ENCODE assay signal across 8 cellular contexts in genomic region chr16:89409161-89409711, GRCh38.
DNase-seq lines count a peak whose midpoint lies in the region; ATAC-seq lines count a peak whose summit lies in the region.

No MANE protein-coding gene starts in this region.

- H3K36me3 Mint-ChIP-seq in T-helper 1 cell treated with Interleukin-12 subunit alpha and Interleukin-12 subunit beta and Interleukin-4 antibody, amounts not matched to agents 30 μg/mL and 1 μg/mL, for 36 hours (ENCODE audit: low read depth), result peaks cover 1% of the 10 kb centered on the region
- H3K36me3 Mint-ChIP-seq in activated naive CD8-positive, alpha-beta T cell treated with anti-CD3 and anti-CD28 coated beads, Interleukin-2, amount 50 U/mL, for 24 hours (ENCODE audit: low read depth), result peaks cover 8% of the 10 kb centered on the region
- H3K36me3 Mint-ChIP-seq in natural killer cell treated with Interleukin-12 subunit alpha and Interleukin-12 subunit beta and Interleukin-15 and Interleukin-18, amount 100 ng/mL, for 72 hours, result no peaks in the 10 kb centered on the region

- peak overlapping the region; percentile 49 for H3K4me3 Mint-ChIP-seq in T-helper 1 cell treated with Interleukin-12 subunit alpha and Interleukin-12 subunit beta and Interleukin-4 antibody, amounts not matched to agents 30 μg/mL and 1 μg/mL, for 36 hours
- peak overlapping the region; percentile 58 for H3K4me3 Mint-ChIP-seq in activated naive CD8-positive, alpha-beta T cell treated with anti-CD3 and anti-CD28 coated beads, Interleukin-2, amount 50 U/mL, for 24 hours
- peak overlapping the region; percentile 55 for H3K4me3 Mint-ChIP-seq in natural killer cell treated with Interleukin-12 subunit alpha and Interleukin-12 subunit beta and Interleukin-15 and Interleukin-18, amount 100 ng/mL, for 72 hours

- ATAC-seq in activated naive CD8-positive, alpha-beta T cell treated with anti-CD3 and anti-CD28 coated beads, Interleukin-2, amount 50 U/mL, for 24 hours, result peak; percentile 78
- peak; percentile 67 for ATAC-seq in natural killer cell treated with Interleukin-12 subunit alpha and Interleukin-12 subunit beta and Interleukin-15 and Interleukin-18, amount 100 ng/mL, for 72 hours
- ATAC-seq in Right ventricle myocardium inferior (no peak), HG02763 (IDR thresholded peaks at IDR 0.05; ENCODE audit: unreplicated experiment) (no peak)

- H3K27ac Mint-ChIP-seq in T-helper 1 cell treated with Interleukin-12 subunit alpha and Interleukin-12 subunit beta and Interleukin-4 antibody, amounts not matched to agents 30 μg/mL and 1 μg/mL, for 36 hours, result peak overlapping the region; percentile 82
- peak overlapping the region; percentile 90 for H3K27ac Mint-ChIP-seq in activated naive CD8-positive, alpha-beta T cell treated with anti-CD3 and anti-CD28 coated beads, Interleukin-2, amount 50 U/mL, for 24 hours
- peak overlapping the region; percentile 57 to 80 for H3K27ac Mint-ChIP-seq in natural killer cell treated with Interleukin-12 subunit alpha and Interleukin-12 subunit beta and Interleukin-15 and Interleukin-18, amount 100 ng/mL, for 72 hours

- intact Hi-C loops in Right ventricle myocardium inferior (cut with DNase I), result loop anchor here (5.0 kb wide), 1 partner anchor 33 kb away; no protein-coding TSS in a partner anchor

- peak; percentile 41 for DNase-seq in A172 (ENCODE audit: low spot score)
- peak; percentile 47 for DNase-seq in activated naive CD8-positive, alpha-beta T cell treated with anti-CD3 and anti-CD28 coated beads, Interleukin-2, amount 50 U/mL, for 24 hours
- no peak for DNase-seq in natural killer cell treated with Interleukin-12 subunit alpha and Interleukin-12 subunit beta and Interleukin-15 and Interleukin-18, amount 100 ng/mL, for 72 hours (ENCODE audit: low spot score)
- no peak for DNase-seq in NCI-H2081 treated with DMSO at 0.1 percent for 48 hours (lab: John Stamatoyannopoulos, UW)
- DNase-seq in SKM-1 treated with dmso at 0.1 percent for 144 hours (lab: John Stamatoyannopoulos, UW; ENCODE audit: unreplicated experiment), result no peak
- DNase-seq in Right ventricle myocardium inferior (ENCODE audit: missing footprints), result no peak

- H3K9me3 Mint-ChIP-seq in T-helper 1 cell treated with Interleukin-12 subunit alpha and Interleukin-12 subunit beta and Interleukin-4 antibody, amounts not matched to agents 30 μg/mL and 1 μg/mL, for 36 hours, result no peaks in the 10 kb centered on the region
- no peaks in the 10 kb centered on the region for H3K9me3 Mint-ChIP-seq in activated naive CD8-positive, alpha-beta T cell treated with anti-CD3 and anti-CD28 coated beads, Interleukin-2, amount 50 U/mL, for 24 hours
- no peaks in the 10 kb centered on the region for H3K9me3 Mint-ChIP-seq in natural killer cell treated with Interleukin-12 subunit alpha and Interleukin-12 subunit beta and Interleukin-15 and Interleukin-18, amount 100 ng/mL, for 72 hours

- no peaks in the 10 kb centered on the region for H3K27me3 Mint-ChIP-seq in T-helper 1 cell treated with Interleukin-12 subunit alpha and Interleukin-12 subunit beta and Interleukin-4 antibody, amounts not matched to agents 30 μg/mL and 1 μg/mL, for 36 hours (ENCODE audit: low read depth)
- no peaks in the 10 kb centered on the region for H3K27me3 Mint-ChIP-seq in activated naive CD8-positive, alpha-beta T cell treated with anti-CD3 and anti-CD28 coated beads, Interleukin-2, amount 50 U/mL, for 24 hours
- no peaks in the 10 kb centered on the region for H3K27me3 Mint-ChIP-seq in natural killer cell treated with Interleukin-12 subunit alpha and Interleukin-12 subunit beta and Interleukin-15 and Interleukin-18, amount 100 ng/mL, for 72 hours

- H3K4me1 Mint-ChIP-seq in T-helper 1 cell treated with Interleukin-12 subunit alpha and Interleukin-12 subunit beta and Interleukin-4 antibody, amounts not matched to agents 30 μg/mL and 1 μg/mL, for 36 hours (ENCODE audit: low read depth), result peaks cover 65% of the 10 kb centered on the region
- peaks cover 89% of the 10 kb centered on the region for H3K4me1 Mint-ChIP-seq in activated naive CD8-positive, alpha-beta T cell treated with anti-CD3 and anti-CD28 coated beads, Interleukin-2, amount 50 U/mL, for 24 hours
- peaks cover 66 to 69% of the 10 kb centered on the region in 2 donors for H3K4me1 Mint-ChIP-seq in natural killer cell treated with Interleukin-12 subunit alpha and Interleukin-12 subunit beta and Interleukin-15 and Interleukin-18, amount 100 ng/mL, for 72 hours (ENCODE audit: low read depth in 2 of 2)

Comparison
In these comparisons a context has a peak if more than half of its experiments do, and no peak if none do; other contexts are left out.
1. DNase-seq: peak in A172 (single experiment) and activated naive CD8-positive, alpha-beta T cell treated with anti-CD3 and anti-CD28 coated beads, Interleukin-2, amount 50 U/mL, for 24 hours (single experiment); none in natural killer cell treated with Interleukin-12 subunit alpha and Interleukin-12 subunit beta and Interleukin-15 and Interleukin-18, amount 100 ng/mL, for 72 hours (single experiment), NCI-H2081 treated with DMSO at 0.1 percent for 48 hours (single experiment), SKM-1 treated with dmso at 0.1 percent for 144 hours (single experiment) and Right ventricle myocardium inferior (single experiment).
2. ATAC-seq: peak in activated naive CD8-positive, alpha-beta T cell treated with anti-CD3 and anti-CD28 coated beads, Interleukin-2, amount 50 U/mL, for 24 hours (single experiment) and natural killer cell treated with Interleukin-12 subunit alpha and Interleukin-12 subunit beta and Interleukin-15 and Interleukin-18, amount 100 ng/mL, for 72 hours (2 of 2); none in Right ventricle myocardium inferior (single experiment) and HG02763 (single experiment).
3. Peak in every context shown above with its lines, with median percentiles within 50 percentile points of each other: H3K27ac Mint-ChIP-seq and H3K4me3 Mint-ChIP-seq.